Comparison of ENCODE assay signal across 17 cellular contexts in genomic region chr7:114423218-114423496, GRCh38. TPM values are rescaled to one million over a fixed set of nuclear protein-coding genes. Genes with fewer than 3 reads are reported as not detected.
"Had no signal": no experiment of that assay in that cellular context is flagged by ENCODE, and none has a peak within 500 bp of the region (broad histone marks: within the 10 kb centered on the region; RNA-seq: fewer than 3 reads in every experiment).

No MANE protein-coding gene starts in this region.

- H3K9me3 Mint-ChIP-seq: activated B cell treated with CpG ODN at 0.5 μM for 24 hours; activated CD4-positive, alpha-beta T cell treated with anti-CD3 and anti-CD28 coated beads, Interleukin-2, amount 10 ng/mL, durations not matched to agents 24 days and 14 days; activated naive CD8-positive, alpha-beta T cell treated with anti-CD3 and anti-CD28 coated beads, Interleukin-2, amount 10 ng/mL, durations not matched to agents 7 days and 5 days; central memory CD8-positive, alpha-beta T cell; neural progenitor cell; stimulated activated memory B cell treated with anti-CD40 and anti-IgM and Interleukin-4, amounts not matched to agents 10 μg/mL and 1 μg/mL and 100 μg/mL, for 72 hours had no signal

- H3K27ac ChIP-seq: brain microvascular endothelial cell, epithelial cell of prostate, neural progenitor cell, tibial nerve had no signal

- H3K27me3 ChIP-seq: brain microvascular endothelial cell, gastrocnemius medialis, neural progenitor cell, tibial nerve had no signal

- H3K4me1 Mint-ChIP-seq: activated B cell treated with CpG ODN at 0.5 μM for 24 hours; activated CD4-positive, alpha-beta T cell treated with anti-CD3 and anti-CD28 coated beads, Interleukin-2, amount 10 ng/mL, durations not matched to agents 24 days and 14 days; activated naive CD8-positive, alpha-beta T cell treated with anti-CD3 and anti-CD28 coated beads, Interleukin-2, amount 10 ng/mL, durations not matched to agents 7 days and 5 days; central memory CD8-positive, alpha-beta T cell; naive B cell; stimulated activated memory B cell treated with anti-CD40 and anti-IgM and Interleukin-4, amounts not matched to agents 10 μg/mL and 1 μg/mL and 100 μg/mL, for 72 hours; T-helper 17 cell had no signal

- DNase-seq: activated B cell treated with CpG ODN at 0.5 μM for 24 hours; activated CD4-positive, alpha-beta T cell treated with anti-CD3 and anti-CD28 coated beads, Interleukin-2, amount 10 ng/mL, durations not matched to agents 24 days and 14 days; activated naive CD8-positive, alpha-beta T cell treated with anti-CD3 and anti-CD28 coated beads, Interleukin-2, amount 10 ng/mL, durations not matched to agents 7 days and 5 days; anterior cingulate cortex; brain microvascular endothelial cell; cortex of kidney; effector CD4-positive, alpha-beta T cell; gastrocnemius medialis; islet precursor cell; mammary epithelial cell; naive B cell; T-helper 17 cell had no signal

- H3K27me3 Mint-ChIP-seq: activated B cell treated with CpG ODN at 0.5 μM for 24 hours; activated CD4-positive, alpha-beta T cell treated with anti-CD3 and anti-CD28 coated beads, Interleukin-2, amount 10 ng/mL, durations not matched to agents 24 days and 14 days; activated naive CD8-positive, alpha-beta T cell treated with anti-CD3 and anti-CD28 coated beads, Interleukin-2, amount 10 ng/mL, durations not matched to agents 7 days and 5 days; central memory CD8-positive, alpha-beta T cell; naive B cell; stimulated activated memory B cell treated with anti-CD40 and anti-IgM and Interleukin-4, amounts not matched to agents 10 μg/mL and 1 μg/mL and 100 μg/mL, for 72 hours had no signal

- H3K9me3 ChIP-seq: gastrocnemius medialis, tibial nerve had no signal

- H3K4me3 Mint-ChIP-seq: activated B cell treated with CpG ODN at 0.5 μM for 24 hours; activated CD4-positive, alpha-beta T cell treated with anti-CD3 and anti-CD28 coated beads, Interleukin-2, amount 10 ng/mL, durations not matched to agents 24 days and 14 days; activated naive CD8-positive, alpha-beta T cell treated with anti-CD3 and anti-CD28 coated beads, Interleukin-2, amount 10 ng/mL, durations not matched to agents 7 days and 5 days; central memory CD8-positive, alpha-beta T cell; naive B cell; neural progenitor cell; stimulated activated memory B cell treated with anti-CD40 and anti-IgM and Interleukin-4, amounts not matched to agents 10 μg/mL and 1 μg/mL and 100 μg/mL, for 72 hours; T-helper 17 cell had no signal

- ATAC-seq: stimulated activated memory B cell treated with anti-CD40 and anti-IgM and Interleukin-4, amounts not matched to agents 10 μg/mL and 1 μg/mL and 100 μg/mL, for 72 hours; T-helper 17 cell had no signal

- H3K36me3 ChIP-seq: brain microvascular endothelial cell, gastrocnemius medialis, neural progenitor cell, tibial nerve had no signal

- H3K36me3 Mint-ChIP-seq: activated naive CD8-positive, alpha-beta T cell treated with anti-CD3 and anti-CD28 coated beads, Interleukin-2, amount 10 ng/mL, durations not matched to agents 7 days and 5 days; naive B cell; neural progenitor cell; stimulated activated memory B cell treated with anti-CD40 and anti-IgM and Interleukin-4, amounts not matched to agents 10 μg/mL and 1 μg/mL and 100 μg/mL, for 72 hours had no signal

- H3K4me1 ChIP-seq: neural progenitor cell, tibial nerve had no signal

- H3K4me3 ChIP-seq: gastrocnemius medialis, neural progenitor cell, tibial nerve had no signal

- H3K27ac Mint-ChIP-seq: activated B cell treated with CpG ODN at 0.5 μM for 24 hours; activated CD4-positive, alpha-beta T cell treated with anti-CD3 and anti-CD28 coated beads, Interleukin-2, amount 10 ng/mL, durations not matched to agents 24 days and 14 days; activated naive CD8-positive, alpha-beta T cell treated with anti-CD3 and anti-CD28 coated beads, Interleukin-2, amount 10 ng/mL, durations not matched to agents 7 days and 5 days; naive B cell; neural progenitor cell; stimulated activated memory B cell treated with anti-CD40 and anti-IgM and Interleukin-4, amounts not matched to agents 10 μg/mL and 1 μg/mL and 100 μg/mL, for 72 hours; T-helper 17 cell had no signal

RNA-seq across cellular contexts. Expression of gene FOXP2, which starts 8.5 kb away (rescaled TPM):
- total RNA-seq: activated B cell treated with CpG ODN at 0.5 μM for 24 hours; activated naive CD8-positive, alpha-beta T cell treated with anti-CD3 and anti-CD28 coated beads, Interleukin-2, amount 10 ng/mL, durations not matched to agents 7 days and 5 days had no signal
